In genomic region chr15:78130012-78130353, GRCh38 we compare ENCODE assay signal across 12 cellular contexts. TPM values are rescaled to one million over a fixed set of nuclear protein-coding genes. Genes with fewer than 3 reads are reported as not detected.
DNase-seq lines count a peak whose midpoint lies in the region; ATAC-seq and TF ChIP-seq lines count a peak whose summit lies in the region.
"Had no signal": no experiment of that assay in that cellular context is flagged by ENCODE, and none has a peak within 500 bp of the region (broad histone marks: within the 10 kb centered on the region; RNA-seq: fewer than 3 reads in every experiment).

No MANE protein-coding gene starts in this region.

- no peaks in the 10 kb centered on the region for H3K27me3 ChIP-seq in CD8-positive, alpha-beta T cell (ENCODE audit: insufficient read depth, low read length)
- no peaks in the 10 kb centered on the region for H3K27me3 ChIP-seq in naive thymus-derived CD4-positive, alpha-beta T cell (ENCODE audit: control insufficient read depth in 2 of 2, insufficient read depth in 2 of 2, low read length in 2 of 2)

- H3K27ac Mint-ChIP-seq in CD14-positive monocyte: peak overlapping the region in 1 of 7 donors; percentile 52
- peak overlapping the region; percentile 83 for H3K27ac Mint-ChIP-seq in CD8-positive, alpha-beta T cell
- peak overlapping the region; percentile 57 for H3K27ac Mint-ChIP-seq in activated T-helper 1 cell treated with anti-CD3 and anti-CD28 coated beads, Interleukin-12 subunit alpha, Interleukin-12 subunit beta, Interleukin-2, Interleukin-4 antibody, amounts not matched to agents 30 ng/mL and 10 ng/mL and 1 ng/mL, durations not matched to agents 14 hours and 24 hours and 36 hours
- peak overlapping the region; percentile 68 to 93 (median 85) for H3K27ac Mint-ChIP-seq in naive thymus-derived CD4-positive, alpha-beta T cell

- H3K27me3 Mint-ChIP-seq in CD14-positive monocyte (ENCODE audit: low read depth in 3 of 3): peaks cover 12 to 15% (median 12%) of the 10 kb centered on the region in 3 donors
- no peaks in the 10 kb centered on the region for H3K27me3 Mint-ChIP-seq in CD8-positive, alpha-beta T cell (ENCODE audit: low read depth)
- peaks cover 9% of the 10 kb centered on the region for H3K27me3 Mint-ChIP-seq in activated T-helper 1 cell treated with anti-CD3 and anti-CD28 coated beads, Interleukin-12 subunit alpha, Interleukin-12 subunit beta, Interleukin-2, Interleukin-4 antibody, amounts not matched to agents 30 ng/mL and 10 ng/mL and 1 ng/mL, durations not matched to agents 14 hours and 24 hours and 36 hours (ENCODE audit: insufficient read depth)
- H3K27me3 Mint-ChIP-seq in naive thymus-derived CD4-positive, alpha-beta T cell: peaks cover 0 to 2% (median 0%) of the 10 kb centered on the region in 5 donors

- POLR2A ChIA-PET in CD8-positive, alpha-beta T cell (lab: Charles Lee): interaction anchor here (2.4 kb wide), 1 partner anchor 135 kb away, joined by 7 read pairs; the partner anchor contains the start of gene DNAJA4
- POLR2A ChIA-PET in naive thymus-derived CD4-positive, alpha-beta T cell (lab: Charles Lee): interaction anchor here (1.1 to 1.3 kb wide), 2 partner anchors 19 to 135 kb away, joined by 3 to 9 read pairs; partner anchors contain the start of gene IDH3A

- H3K36me3 ChIP-seq in CD8-positive, alpha-beta T cell (ENCODE audit: insufficient read depth, low read length): no peaks in the 10 kb centered on the region
- no peaks in the 10 kb centered on the region for H3K36me3 ChIP-seq in naive thymus-derived CD4-positive, alpha-beta T cell (ENCODE audit: control insufficient read depth in 2 of 3, insufficient read depth in 3 of 3, low read length in 3 of 3)

- H3K4me1 Mint-ChIP-seq in CD14-positive monocyte: peaks cover 26% of the 10 kb centered on the region
- peaks cover 26% of the 10 kb centered on the region for H3K4me1 Mint-ChIP-seq in CD8-positive, alpha-beta T cell (ENCODE audit: low read depth)
- H3K4me1 Mint-ChIP-seq in activated T-helper 1 cell treated with anti-CD3 and anti-CD28 coated beads, Interleukin-12 subunit alpha, Interleukin-12 subunit beta, Interleukin-2, Interleukin-4 antibody, amounts not matched to agents 30 ng/mL and 10 ng/mL and 1 ng/mL, durations not matched to agents 14 hours and 24 hours and 36 hours (ENCODE audit: low read depth): peaks cover 22% of the 10 kb centered on the region
- peaks cover 9 to 37% (median 21%) of the 10 kb centered on the region in 7 donors for H3K4me1 Mint-ChIP-seq in naive thymus-derived CD4-positive, alpha-beta T cell

- CTCF ChIA-PET in CD8-positive, alpha-beta T cell (lab: Charles Lee): interaction anchor here (1.0 to 8.1 kb wide), 10 partner anchors 10 to 163 kb away, joined by 3 to 114 read pairs (median 5); no protein-coding TSS in a partner anchor
- CTCF ChIA-PET in naive thymus-derived CD4-positive, alpha-beta T cell (lab: Charles Lee): interaction anchor here (0.7 to 4.9 kb wide), 8 partner anchors 16 to 163 kb away, joined by 3 to 38 read pairs (median 4); no protein-coding TSS in a partner anchor

- peaks cover 0 to 4% (median 0%) of the 10 kb centered on the region in 7 donors for H3K9me3 Mint-ChIP-seq in CD14-positive monocyte
- H3K9me3 Mint-ChIP-seq in CD8-positive, alpha-beta T cell: no peaks in the 10 kb centered on the region
- no peaks in the 10 kb centered on the region for H3K9me3 Mint-ChIP-seq in activated T-helper 1 cell treated with anti-CD3 and anti-CD28 coated beads, Interleukin-12 subunit alpha, Interleukin-12 subunit beta, Interleukin-2, Interleukin-4 antibody, amounts not matched to agents 30 ng/mL and 10 ng/mL and 1 ng/mL, durations not matched to agents 14 hours and 24 hours and 36 hours
- peaks cover 0 to 2% (median 0%) of the 10 kb centered on the region in 11 donors for H3K9me3 Mint-ChIP-seq in naive thymus-derived CD4-positive, alpha-beta T cell

- ATAC-seq in CD8-positive, alpha-beta T cell: no peak
- no peak for ATAC-seq in naive thymus-derived CD4-positive, alpha-beta T cell
- ATAC-seq in HG03108 (IDR thresholded peaks at IDR 0.05; ENCODE audit: unreplicated experiment) (no peak), HG03159 (IDR thresholded peaks at IDR 0.05; ENCODE audit: unreplicated experiment) (no peak)

- H3K4me3 Mint-ChIP-seq in CD14-positive monocyte: peak overlapping the region; percentile 2 to 83
- peak overlapping the region; percentile 82 for H3K4me3 Mint-ChIP-seq in CD8-positive, alpha-beta T cell
- peak overlapping the region; percentile 84 for H3K4me3 Mint-ChIP-seq in activated T-helper 1 cell treated with anti-CD3 and anti-CD28 coated beads, Interleukin-12 subunit alpha, Interleukin-12 subunit beta, Interleukin-2, Interleukin-4 antibody, amounts not matched to agents 30 ng/mL and 10 ng/mL and 1 ng/mL, durations not matched to agents 14 hours and 24 hours and 36 hours
- H3K4me3 Mint-ChIP-seq in naive thymus-derived CD4-positive, alpha-beta T cell: peak overlapping the region; percentile 58 to 87 (median 82)

- no peaks in the 10 kb centered on the region for H3K36me3 Mint-ChIP-seq in CD14-positive monocyte
- no peaks in the 10 kb centered on the region for H3K36me3 Mint-ChIP-seq in CD8-positive, alpha-beta T cell
- no peaks in the 10 kb centered on the region for H3K36me3 Mint-ChIP-seq in activated T-helper 1 cell treated with anti-CD3 and anti-CD28 coated beads, Interleukin-12 subunit alpha, Interleukin-12 subunit beta, Interleukin-2, Interleukin-4 antibody, amounts not matched to agents 30 ng/mL and 10 ng/mL and 1 ng/mL, durations not matched to agents 14 hours and 24 hours and 36 hours (ENCODE audit: low read depth)
- peaks cover 0 to 4% (median 0%) of the 10 kb centered on the region in 5 donors for H3K36me3 Mint-ChIP-seq in naive thymus-derived CD4-positive, alpha-beta T cell

- TF ChIP-seq CTCF in CD14-positive monocyte (IDR thresholded peaks at IDR 0.05): no peak
- TF ChIP-seq CTCF in CD8-positive, alpha-beta T cell (IDR thresholded peaks at IDR 0.05): no peak

- no peak for DNase-seq in CD14-positive monocyte (ENCODE audit: low spot score)
- DNase-seq in CD8-positive, alpha-beta T cell: no peak
- no peak for DNase-seq in activated T-helper 1 cell treated with anti-CD3 and anti-CD28 coated beads, Interleukin-12 subunit alpha, Interleukin-12 subunit beta, Interleukin-2, Interleukin-4 antibody, amounts not matched to agents 30 ng/mL and 10 ng/mL and 1 ng/mL, durations not matched to agents 14 hours and 24 hours and 36 hours (ENCODE audit: low spot score)
- peak in 5 of 9 donors; percentile 11 to 35 (median 23) for DNase-seq in naive thymus-derived CD4-positive, alpha-beta T cell
- DNase-seq in NCI-H524 (lab: John Stamatoyannopoulos, UW): no peak
- DNase-seq: foreskin fibroblast, NCI-H1092 treated with DMSO at 0.1 percent for 48 hours, NCI-H446 had no signal

- peaks cover 15% of the 10 kb centered on the region for H3K4me1 ChIP-seq in CD8-positive, alpha-beta T cell (ENCODE audit: insufficient read depth, low read length)
- H3K4me1 ChIP-seq in naive thymus-derived CD4-positive, alpha-beta T cell (ENCODE audit: control insufficient read depth in 2 of 2, insufficient read depth in 2 of 2, low read length in 2 of 2): peaks cover 10 to 11% of the 10 kb centered on the region in 2 donors

- H3K9me3 ChIP-seq in CD8-positive, alpha-beta T cell (ENCODE audit: low read length): no peaks in the 10 kb centered on the region
- H3K9me3 ChIP-seq in naive thymus-derived CD4-positive, alpha-beta T cell (ENCODE audit: control insufficient read depth in 2 of 3, low read length in 3 of 3): no peaks in the 10 kb centered on the region

- no peak overlapping the region for H3K4me3 ChIP-seq in CD8-positive, alpha-beta T cell (ENCODE audit: low read depth, low read length)
- no peak overlapping the region for H3K4me3 ChIP-seq in naive thymus-derived CD4-positive, alpha-beta T cell (ENCODE audit: low read length)

- H3K27ac ChIP-seq in CD8-positive, alpha-beta T cell (ENCODE audit: low read depth, low read length): no peak overlapping the region
- peak overlapping the region; percentile 29 for H3K27ac ChIP-seq in naive thymus-derived CD4-positive, alpha-beta T cell (ENCODE audit: low read depth, low read length)

- intact Hi-C loops in CD14-positive monocyte (cut with micrococcal nuclease): loop anchor here in 1 of 2 donors (5.0 kb wide), 2 partner anchors 67 to 112 kb away; no protein-coding TSS in a partner anchor
- intact Hi-C loops in CD8-positive, alpha-beta T cell (cut with DNase I, micrococcal nuclease): loop anchor here (5.0 kb wide), 4 partner anchors 37 to 307 kb away; partner anchors contain the start of gene IREB2 (in 1 of the 2)
- intact Hi-C loops in activated T-helper 1 cell treated with anti-CD3 and anti-CD28 coated beads, Interleukin-12 subunit alpha, Interleukin-12 subunit beta, Interleukin-2, Interleukin-4 antibody, amounts not matched to agents 30 ng/mL and 10 ng/mL and 1 ng/mL, durations not matched to agents 14 hours and 24 hours and 36 hours (cut with micrococcal nuclease): loop anchor here (5.0 kb wide), 1 partner anchor 37 kb away; no protein-coding TSS in a partner anchor
- intact Hi-C loops in naive thymus-derived CD4-positive, alpha-beta T cell (cut with micrococcal nuclease): loop anchor here (2.0 to 5.0 kb wide), 4 partner anchors 37 to 112 kb away; no protein-coding TSS in a partner anchor

RNA-seq across cellular contexts. Expression of gene CIB2, which starts 1.3 kb away (rescaled TPM):
- under 1 TPM; 0.51 to 0.75 TPM for polyA plus RNA-seq in CD14-positive monocyte
- total RNA-seq in CD8-positive, alpha-beta T cell: 1 to 10 TPM; 1.2 to 1.9 TPM
- total RNA-seq in activated T-helper 1 cell treated with anti-CD3 and anti-CD28 coated beads, Interleukin-12 subunit alpha, Interleukin-12 subunit beta, Interleukin-2, Interleukin-4 antibody, amounts not matched to agents 30 ng/mL and 10 ng/mL and 1 ng/mL, durations not matched to agents 14 hours and 24 hours and 36 hours: 1.2 and 1.9 TPM in 2 replicates
- 1 to 10 TPM; 1.0 to 2.0 (median 1.7) TPM for total RNA-seq in naive thymus-derived CD4-positive, alpha-beta T cell
- polyA plus RNA-seq in naive thymus-derived CD4-positive, alpha-beta T cell: 1 to 10 TPM; 1.8 to 2.1 TPM

RNA-seq across cellular contexts. Expression of gene IDH3A, which starts 19.2 kb away (rescaled TPM):
- polyA plus RNA-seq in CD14-positive monocyte: 10 to 100 TPM; 74.0 to 85.0 TPM
- total RNA-seq in CD8-positive, alpha-beta T cell: 10 to 100 TPM; 54.4 to 61.0 TPM
- total RNA-seq in activated T-helper 1 cell treated with anti-CD3 and anti-CD28 coated beads, Interleukin-12 subunit alpha, Interleukin-12 subunit beta, Interleukin-2, Interleukin-4 antibody, amounts not matched to agents 30 ng/mL and 10 ng/mL and 1 ng/mL, durations not matched to agents 14 hours and 24 hours and 36 hours: 160 and 163 TPM in 2 replicates
- total RNA-seq in naive thymus-derived CD4-positive, alpha-beta T cell: 100 to 1,000 TPM in 1 of 5 experiments, 10 to 100 TPM in 4; 44.4 to 105 (median 61.1) TPM
- polyA plus RNA-seq in naive thymus-derived CD4-positive, alpha-beta T cell: 10 to 100 TPM; 40.5 to 46.7 TPM

RNA-seq across cellular contexts. Expression of gene SH2D7, which starts 37.6 kb away (rescaled TPM):
- not detected for polyA plus RNA-seq in CD14-positive monocyte
- not detected for total RNA-seq in CD8-positive, alpha-beta T cell
- total RNA-seq in activated T-helper 1 cell treated with anti-CD3 and anti-CD28 coated beads, Interleukin-12 subunit alpha, Interleukin-12 subunit beta, Interleukin-2, Interleukin-4 antibody, amounts not matched to agents 30 ng/mL and 10 ng/mL and 1 ng/mL, durations not matched to agents 14 hours and 24 hours and 36 hours: not detected in 2 replicates
- not detected for total RNA-seq in naive thymus-derived CD4-positive, alpha-beta T cell
- polyA plus RNA-seq in naive thymus-derived CD4-positive, alpha-beta T cell: not detected
- total RNA-seq: activated CD8-positive, alpha-beta memory T cell treated with anti-CD3 and anti-CD28 coated beads for 36 hours; skeletal muscle tissue had no signal

RNA-seq across cellular contexts. Expression of gene TBC1D2B, which starts 52.5 kb away (rescaled TPM):
- polyA plus RNA-seq in CD14-positive monocyte: 1 to 10 TPM; 5.9 to 6.2 TPM
- 100 to 1,000 TPM in 1 of 2 experiments, 10 to 100 TPM in 1; 88.7 to 101 TPM for total RNA-seq in CD8-positive, alpha-beta T cell
- 60.8 and 64.7 TPM in 2 replicates for total RNA-seq in activated T-helper 1 cell treated with anti-CD3 and anti-CD28 coated beads, Interleukin-12 subunit alpha, Interleukin-12 subunit beta, Interleukin-2, Interleukin-4 antibody, amounts not matched to agents 30 ng/mL and 10 ng/mL and 1 ng/mL, durations not matched to agents 14 hours and 24 hours and 36 hours
- 100 to 1,000 TPM in 2 of 5 experiments, 10 to 100 TPM in 3; 69.7 to 119 (median 86.1) TPM for total RNA-seq in naive thymus-derived CD4-positive, alpha-beta T cell
- 10 to 100 TPM in 1 of 2 donors, 1 to 10 TPM in 1; 7.4 to 14.5 TPM for polyA plus RNA-seq in naive thymus-derived CD4-positive, alpha-beta T cell

Comparison
In these comparisons a context has a peak if more than half of its experiments do, and no peak if none do; other contexts are left out.
1. DNase-seq: peak in naive thymus-derived CD4-positive, alpha-beta T cell (5 of 9); none in CD14-positive monocyte (single experiment), CD8-positive, alpha-beta T cell (0 of 7), activated T-helper 1 cell treated with anti-CD3 and anti-CD28 coated beads, Interleukin-12 subunit alpha, Interleukin-12 subunit beta, Interleukin-2, Interleukin-4 antibody, amounts not matched to agents 30 ng/mL and 10 ng/mL and 1 ng/mL, durations not matched to agents 14 hours and 24 hours and 36 hours (single experiment) and NCI-H524 (0 of 2).
2. Peak in every context shown above with its lines, with median percentiles within 50 percentile points of each other: H3K4me3 Mint-ChIP-seq.